ENCODE assay signal across 1 cellular context in genomic region chrX:149145845-149146285, GRCh38.
TF ChIP-seq lines count a peak whose summit lies in the region.

No MANE protein-coding gene starts in this region.

TF ChIP-seq in HEK293, 187 proteins besides CTCF, POLR2A, EP300 and RAD21 (continued from another document and continues in another):
- TF ChIP-seq ZBTB44 (tag by site-specific recombination; IDR thresholded peaks at IDR 0.05) (no peak), ZNF266 (tag by site-specific recombination; IDR thresholded peaks at IDR 0.05; ENCODE audit: low read depth) (no peak), ZSCAN16 (tag by site-specific recombination; IDR thresholded peaks at IDR 0.05) (no peak), ZNF561 (tag by site-specific recombination; IDR thresholded peaks at IDR 0.05; ENCODE audit: borderline replicate concordance) (peak; percentile 58), ZNF174 (tag by site-specific recombination; IDR thresholded peaks at IDR 0.05) (no peak), ZNF133 (tag by site-specific recombination; IDR thresholded peaks at IDR 0.05) (no peak), ZSCAN23 (tag by site-specific recombination; IDR thresholded peaks at IDR 0.05) (no peak), GLI2 (tag by site-specific recombination; IDR thresholded peaks at IDR 0.05; ENCODE audit: borderline replicate concordance, low read depth) (peak; percentile 77; the same call in 1 of the 2 replicates), ZBTB26 (tag by site-specific recombination; optimal IDR thresholded peaks at IDR 0.05) (no peak), ZXDB (tag by site-specific recombination; IDR thresholded peaks at IDR 0.05) (no peak), ZNF776 (tag by site-specific recombination; IDR thresholded peaks at IDR 0.05; ENCODE audit: borderline replicate concordance) (no peak), TRIM28 (IDR thresholded peaks at IDR 0.05; ENCODE audit: borderline replicate concordance, low read length) (peak; percentile 81; the same call in 1 of the 2 replicates), ATF2 (tag by site-specific recombination; IDR thresholded peaks at IDR 0.05; ENCODE audit: low read depth) (peak; percentile 75), BCL11B (tag by site-specific recombination; IDR thresholded peaks at IDR 0.05; ENCODE audit: low read depth) (no peak), ZNF488 (tag by site-specific recombination; IDR thresholded peaks at IDR 0.05) (peak; percentile 66; the same call in 1 of the 2 replicates), ZNF184 (tag by site-specific recombination; IDR thresholded peaks at IDR 0.05) (0 out of 2 replicates have a peak, but pooled peaks have one; percentile 32), ZNF157 (tag by site-specific recombination; IDR thresholded peaks at IDR 0.05) (no peak), ZNF239 (tag by site-specific recombination; IDR thresholded peaks at IDR 0.05) (no peak), ZNF639 (tag by site-specific recombination; IDR thresholded peaks at IDR 0.05) (no peak), ZNF548 (tag by site-specific recombination; IDR thresholded peaks at IDR 0.05) (no peak), RBAK (tag by site-specific recombination; IDR thresholded peaks at IDR 0.05) (no peak), ZNF549 (tag by site-specific recombination; IDR thresholded peaks at IDR 0.05) (no peak), ZNF610 (tag by site-specific recombination; IDR thresholded peaks at IDR 0.05; ENCODE audit: borderline replicate concordance) (no peak), ZSCAN4 (tag by site-specific recombination; IDR thresholded peaks at IDR 0.05) (no peak), ZNF280D (tag by site-specific recombination; IDR thresholded peaks at IDR 0.05) (no peak), REST (tag by site-specific recombination; IDR thresholded peaks at IDR 0.05) (no peak), KLF17 (tag by site-specific recombination; IDR thresholded peaks at IDR 0.05) (peak; percentile 33; the same call in 1 of the 2 replicates), ZNF518A (tag by site-specific recombination; conservative IDR thresholded peaks at IDR 0.05; ENCODE audit: low read depth) (no peak), ZNF140 (tag by site-specific recombination; IDR thresholded peaks at IDR 0.05) (no peak), ZNF701 (tag by site-specific recombination; IDR thresholded peaks at IDR 0.05) (no peak), AEBP2 (tag by site-specific recombination; IDR thresholded peaks at IDR 0.05; ENCODE audit: borderline replicate concordance) (no peak)
